ENCODE assay signal across 8 cellular contexts in genomic region chr12:3803865-3804472, GRCh38. TPM values are rescaled to one million over a fixed set of nuclear protein-coding genes. Genes with fewer than 3 reads are reported as not detected.
DNase-seq lines count a peak whose midpoint lies in the region; ATAC-seq and TF ChIP-seq lines count a peak whose summit lies in the region.

No MANE protein-coding gene starts in this region.

- H3K4me1 Mint-ChIP-seq in CD4-positive, alpha-beta memory T cell: peaks cover 0 to 3% (median 2%) of the 10 kb centered on the region in 4 donors

- no peaks in the 10 kb centered on the region for H3K27me3 ChIP-seq in CD4-positive, alpha-beta memory T cell (ENCODE audit: insufficient read depth, low read length)

- H3K36me3 ChIP-seq in CD4-positive, alpha-beta memory T cell (ENCODE audit: insufficient read depth, low read length): peaks cover 7% of the 10 kb centered on the region
- H3K36me3 ChIP-seq in HEK293 (ENCODE audit: control insufficient read depth in 2 of 2, insufficient read depth in 1 of 2, low read length in 2 of 2): no peaks in the 10 kb centered on the region

- no peak overlapping the region for H3K27ac ChIP-seq in CD4-positive, alpha-beta memory T cell (ENCODE audit: low read depth, low read length)
- H3K27ac ChIP-seq in HEK293 (ENCODE audit: extremely low read depth, low read depth, low read length) (no peak overlapping the region), coronary artery (no peak overlapping the region)

- H3K4me3 ChIP-seq in CD4-positive, alpha-beta memory T cell (ENCODE audit: low read length in 2 of 2): no peak overlapping the region
- H3K4me3 ChIP-seq in HEK293 (ENCODE audit: low read depth, low read length) (no peak overlapping the region), coronary artery (no peak overlapping the region), lower leg skin (ENCODE audit: low read depth, poor library complexity, severe bottlenecking) (no peak overlapping the region)

- H3K27ac Mint-ChIP-seq in CD4-positive, alpha-beta memory T cell: peak overlapping the region in 1 of 7 donors; percentile 9

- H3K27me3 Mint-ChIP-seq in CD4-positive, alpha-beta memory T cell: no peaks in the 10 kb centered on the region

- 45 to 46% methylated on average over 14 of the region's 14 CpGs for WGBS in lower leg skin, 2 donors

- POLR2A ChIA-PET in CD4-positive, alpha-beta memory T cell (lab: Charles Lee; ENCODE audit: partially characterized antibody): interaction anchor here (1.5 kb wide), 1 partner anchor 505 kb away, joined by 3 read pairs; no protein-coding TSS in a partner anchor
- POLR2A ChIA-PET in HEK293 (lab: Yijun Ruan, JAX): interaction anchor here (1.0 kb wide), 1 partner anchor 504 kb away, joined by 4 read pairs; no protein-coding TSS in a partner anchor

- no peaks in the 10 kb centered on the region for H3K4me1 ChIP-seq in CD4-positive, alpha-beta memory T cell (ENCODE audit: insufficient read depth, low read length)
- H3K4me1 ChIP-seq in HEK293 (ENCODE audit: control insufficient read depth, insufficient read depth, low read length): no peaks in the 10 kb centered on the region

- DNase-seq in CD4-positive, alpha-beta memory T cell: peak; percentile 54 to 60 (median 59)
- DNase-seq in NCI-H526 (lab: John Stamatoyannopoulos, UW) (peak; percentile 27 to 78), coronary artery (ENCODE audit: low spot score) (no peak), lower leg skin (ENCODE audit: low spot score in 2 of 2) (peak; percentile 55 to 89)
- DNase-seq in activated CD4-positive, alpha-beta T cell treated with anti-CD3 and anti-CD28 coated beads for 48 hours: peak; percentile 79
- DNase-seq in stimulated activated CD4-positive, alpha-beta T cell treated with anti-CD3 and anti-CD28 coated beads, TNF-alpha, amount 100 ng/mL, for 4 hours (ENCODE audit: low read depth in 3 of 3): peak; percentile 47 to 60 (median 54)

- TF ChIP-seq CTCF in HEK293 (tag by site-specific recombination; IDR thresholded peaks at IDR 0.05): peak; percentile 49
- TF ChIP-seq CTCF in coronary artery (IDR thresholded peaks at IDR 0.05): peak; percentile 77
- TF ChIP-seq CTCF in lower leg skin (IDR thresholded peaks at IDR 0.05): peak in 1 of 3 donors; percentile 8

- H3K4me3 Mint-ChIP-seq in CD4-positive, alpha-beta memory T cell: no peak overlapping the region

- no peaks in the 10 kb centered on the region for H3K9me3 ChIP-seq in CD4-positive, alpha-beta memory T cell (ENCODE audit: control insufficient read depth in 1 of 2, low read length in 2 of 2)
- H3K9me3 ChIP-seq in HEK293 (ENCODE audit: control insufficient read depth, insufficient read depth, low read depth, low read length): no peaks in the 10 kb centered on the region

- peaks cover 22 to 41% of the 10 kb centered on the region in 2 donors for H3K36me3 Mint-ChIP-seq in CD4-positive, alpha-beta memory T cell

- intact Hi-C loops in CD4-positive, alpha-beta memory T cell (cut with micrococcal nuclease): loop anchor here (1.0 kb wide), 1 partner anchor 146 kb away; no protein-coding TSS in a partner anchor
- intact Hi-C loops in lower leg skin (cut with DNase I; ENCODE audit: low total_unique reads): loop anchor here (5.0 kb wide), 1 partner anchor 502 kb away; no protein-coding TSS in a partner anchor

- no peak for ATAC-seq in GM18867 (IDR thresholded peaks at IDR 0.05; ENCODE audit: unreplicated experiment)

- no peak for TF ChIP-seq POLR2A in lower leg skin (IDR thresholded peaks at IDR 0.05)

- CTCF ChIA-PET in CD4-positive, alpha-beta memory T cell (lab: Charles Lee; ENCODE audit: partially characterized antibody): interaction anchor here (0.6 to 10.4 kb wide), 26 partner anchors 9 to 529 kb away, joined by 3 to 222 read pairs (median 4); partner anchors contain the start of gene PRMT8
- CTCF ChIA-PET in HEK293 (lab: Yijun Ruan, JAX): interaction anchor here (0.6 to 5.2 kb wide), 34 partner anchors 8 to 744 kb away, joined by 3 to 124 read pairs (median 4); no protein-coding TSS in a partner anchor

- H3K9me3 Mint-ChIP-seq in CD4-positive, alpha-beta memory T cell: no peaks in the 10 kb centered on the region

TF ChIP-seq in HEK293, 187 proteins besides CTCF, POLR2A, EP300 and RAD21:
- 0 out of 2 replicates have a peak, but pooled peaks have one; percentile 58 for TF ChIP-seq ZNF660 (tag by site-specific recombination; IDR thresholded peaks at IDR 0.05)
- TF ChIP-seq ZNF155 (tag by site-specific recombination; IDR thresholded peaks at IDR 0.05): no peak
- peak; percentile 89 for TF ChIP-seq ZNF654 (tag by site-specific recombination; IDR thresholded peaks at IDR 0.05; ENCODE audit: low read depth)
- TF ChIP-seq ZNF514 (tag by site-specific recombination; IDR thresholded peaks at IDR 0.05): no peak
- TF ChIP-seq PRDM4 (tag by site-specific recombination; IDR thresholded peaks at IDR 0.05): no peak
TF ChIP-seq in HEK293: peak in this region for 2.

RNA-seq across cellular contexts. Expression of gene CRACR2A, which starts 51.1 kb away (rescaled TPM):
- total RNA-seq in CD4-positive, alpha-beta memory T cell: 10 to 100 TPM; 34.4 to 37.6 TPM
- polyA plus RNA-seq in CD4-positive, alpha-beta memory T cell: 10 to 100 TPM in 1 of 2 donors, 1 to 10 TPM in 1; 5.6 to 21.4 TPM
- total RNA-seq in lower leg skin: 10 to 100 TPM in 1 of 4 donors, 1 to 10 TPM in 3; 1.4 to 14.4 (median 6.6) TPM
